Comparison of ENCODE assay signal across 9 cellular contexts in the genomic region with DNA sequence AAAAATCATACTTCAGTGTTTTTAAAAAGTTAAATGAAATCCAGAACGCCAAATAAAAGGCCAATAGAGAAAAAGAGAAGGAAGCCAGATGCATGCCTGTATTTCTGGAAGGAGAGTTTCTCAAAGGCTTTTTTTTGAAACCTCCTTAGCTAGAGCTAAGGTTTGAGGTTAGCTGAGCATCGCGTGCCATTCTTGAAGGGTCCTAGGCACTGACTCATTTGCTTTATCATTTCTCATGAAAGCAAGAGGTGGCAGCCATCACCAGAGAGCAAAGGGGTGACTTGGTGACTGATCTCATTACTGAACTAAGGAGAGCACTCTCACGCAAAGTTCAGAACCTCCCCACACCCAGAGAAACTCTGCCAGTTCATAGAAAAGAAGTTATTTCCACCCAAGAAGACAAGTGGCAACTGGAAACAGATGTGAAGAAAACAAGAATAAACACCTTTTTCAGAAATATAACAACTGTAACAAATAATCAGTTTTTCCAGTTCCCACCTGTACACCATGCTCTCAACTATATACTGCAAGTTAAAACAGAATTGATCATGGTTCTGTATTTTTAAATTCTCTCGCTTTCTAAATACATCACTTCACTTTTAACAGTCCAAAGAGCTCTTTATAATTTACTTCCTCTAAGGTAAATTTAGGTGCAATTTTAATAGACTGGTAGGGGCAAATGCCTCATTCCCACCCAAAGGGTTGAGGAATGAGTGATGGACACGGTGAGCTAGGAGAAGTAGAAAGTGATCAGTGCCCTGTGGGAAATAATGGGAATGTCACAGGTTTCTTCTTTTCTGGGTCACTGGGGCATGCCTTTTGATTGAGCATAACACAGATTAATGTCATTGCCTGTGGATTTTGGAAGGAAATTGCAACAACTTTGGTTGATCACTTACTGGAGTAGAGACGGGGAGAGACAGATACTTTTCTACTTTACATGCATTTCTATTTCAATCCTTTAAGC. TPM values are rescaled to one million over a fixed set of nuclear protein-coding genes. Genes with fewer than 3 reads are reported as not detected.
DNase-seq lines count a peak whose midpoint lies in the region; ATAC-seq and TF ChIP-seq lines count a peak whose summit lies in the region.
"Had no signal": no experiment of that assay in that cellular context is flagged by ENCODE, and none has a peak within 500 bp of the region (broad histone marks: within the 10 kb centered on the region; RNA-seq: fewer than 3 reads in every experiment).

No MANE protein-coding gene starts in this region.

- H3K27me3 ChIP-seq in SJSA1 (replicated peaks) (no peaks in the 10 kb centered on the region), brain microvascular endothelial cell (replicated peaks) (no peaks in the 10 kb centered on the region)

- peak; percentile 78 for ATAC-seq in GM18502 (IDR thresholded peaks at IDR 0.05; ENCODE audit: poor library complexity, unreplicated experiment)
- ATAC-seq in HG02678 (IDR thresholded peaks at IDR 0.05; ENCODE audit: unreplicated experiment) = peak; percentile 73
- no peak for ATAC-seq in SK-N-SH treated with all-trans-retinoic acid at 6 μM for 48 hours
- no peak for ATAC-seq in omental fat pad (ENCODE audit: low FRiP score)

- H3K27ac ChIP-seq in SJSA1 = peak overlapping the region; percentile 98
- H3K27ac ChIP-seq in brain microvascular endothelial cell = peak overlapping the region; percentile 33

- no peaks in the 10 kb centered on the region for H3K36me3 ChIP-seq in SJSA1
- no peaks in the 10 kb centered on the region for H3K36me3 ChIP-seq in brain microvascular endothelial cell (replicated peaks)

- TF ChIP-seq CTCF in brain microvascular endothelial cell (IDR thresholded peaks at IDR 0.05; ENCODE audit: low read depth, low read length, missing control alignments) = no peak
- TF ChIP-seq CTCF in omental fat pad (IDR thresholded peaks at IDR 0.05) = no peak

- in situ Hi-C loops in brain microvascular endothelial cell (cut with HindIII; ENCODE audit: low pct_ligation_motif_present, low sequenced_read_pairs) = no loop called here

- H3K4me3 ChIP-seq in SJSA1 (peak overlapping the region; percentile 31), brain microvascular endothelial cell (ENCODE audit: low read depth, low read length) (no peak overlapping the region)

- peaks cover 38% of the 10 kb centered on the region for H3K4me1 ChIP-seq in SJSA1 (replicated peaks)

- DNase-seq in SJSA1 (ENCODE audit: low read depth in 1 of 2, low spot score in 2 of 2) (peak; percentile 86 to 88), brain microvascular endothelial cell (peak; percentile 36), NCI-H82 treated with DMSO at 0.1 percent for 48 hours (lab: John Stamatoyannopoulos, UW; ENCODE audit: unreplicated experiment) (no peak), COR-L47 (lab: John Stamatoyannopoulos, UW) (no peak), omental fat pad (ENCODE audit: low spot score) (no peak)

- H3K9me3 ChIP-seq in SJSA1 (replicated peaks) = no peaks in the 10 kb centered on the region

TF ChIP-seq in SK-N-SH treated with all-trans-retinoic acid at 6 μM for 48 hours, 23 proteins besides CTCF, POLR2A, EP300 and RAD21:
- no peak for TF ChIP-seq ZFP3 (CRISPR knock-in tag; IDR thresholded peaks at IDR 0.05)
- no peak for TF ChIP-seq PPARA (CRISPR knock-in tag; IDR thresholded peaks at IDR 0.05; ENCODE audit: borderline replicate concordance)
- no peak for TF ChIP-seq TOX (CRISPR knock-in tag; IDR thresholded peaks at IDR 0.05; ENCODE audit: borderline replicate concordance)

RNA-seq across cellular contexts. Expression of gene GPR15, which starts 24.7 kb away (rescaled TPM):
- not detected in 2 replicates for total RNA-seq in SJSA1 (2014; rRNA removed; shearing (Covaris generic))
- total RNA-seq in omental fat pad = under 1 TPM in 1 of 4 donors, not detected in 3; 0.44 TPM
- total RNA-seq: HT1080 had no signal

RNA-seq across cellular contexts. Expression of gene CLDND1, which starts 33.7 kb away (rescaled TPM):
- 139 and 213 TPM in 2 replicates for total RNA-seq in SJSA1 (2014; rRNA removed; shearing (Covaris generic))
- total RNA-seq in omental fat pad = 100 to 1,000 TPM; 116 to 155 (median 139) TPM

RNA-seq across cellular contexts. Expression of gene CPOX, which starts 37.0 kb away (rescaled TPM):
- total RNA-seq in SJSA1 (2014; rRNA removed; shearing (Covaris generic)) = 38.5 and 46.6 TPM in 2 replicates
- total RNA-seq in omental fat pad = 10 to 100 TPM; 10.6 to 27.7 (median 15.1) TPM

RNA-seq across cellular contexts. Expression of gene OR5K2, which starts 59.0 kb away (rescaled TPM):
- total RNA-seq in SJSA1 (2014; rRNA removed; shearing (Covaris generic)) = not detected in 2 replicates
- not detected for total RNA-seq in omental fat pad
- total RNA-seq: HT1080 had no signal

Comparison
In these comparisons a context has a peak if more than half of its experiments do, and no peak if none do; other contexts are left out.
1. ATAC-seq: peak in GM18502 (single experiment) and HG02678 (single experiment); none in SK-N-SH treated with all-trans-retinoic acid at 6 μM for 48 hours (single experiment) and omental fat pad (single experiment).
2. DNase-seq: peak in SJSA1 (2 of 2) and brain microvascular endothelial cell (single experiment); none in NCI-H82 treated with DMSO at 0.1 percent for 48 hours (single experiment), COR-L47 (single experiment) and omental fat pad (single experiment).